15 cellular contexts compared by ENCODE assay signal in genomic region chr4:82864336-82865001, GRCh38. TPM values are rescaled to one million over a fixed set of nuclear protein-coding genes. Genes with fewer than 3 reads are reported as not detected.
DNase-seq lines count a peak whose midpoint lies in the region; ATAC-seq, FAIRE-seq and TF ChIP-seq lines count a peak whose summit lies in the region.
"Had no signal": no experiment of that assay in that cellular context is flagged by ENCODE, and none has a peak within 500 bp of the region (broad histone marks: within the 10 kb centered on the region; RNA-seq: fewer than 3 reads in every experiment).

No MANE protein-coding gene starts in this region.

- DNase-seq in activated CD4-positive, alpha-beta T cell treated with anti-CD3 and anti-CD28 coated beads, Interleukin-2, amount 10 ng/mL, durations not matched to agents 24 days and 14 days = peak; percentile 79
- no peak for DNase-seq in activated CD4-positive, alpha-beta T cell treated with anti-CD3 and anti-CD28 coated beads, Interleukin-2, amount 50 U/mL, for 4 hours
- DNase-seq in PC-9 = no peak
- DNase-seq in astrocyte (ENCODE audit: low read depth) = no peak
- DNase-seq in osteocyte (ENCODE audit: extremely low spot score, unreplicated experiment) = no peak
- no peak for DNase-seq in cerebellar nuclear complex (lab: John Stamatoyannopoulos, UW)
- DNase-seq in DMS79 treated with DMSO at 0.1 percent for 48 hours (lab: John Stamatoyannopoulos, UW) = no peak
- DNase-seq: head of caudate nucleus, NCI-H1417, NCI-H446 treated with DMSO at 0.1 percent for 48 hours, T1000, thyroid gland had no signal

- H3K27me3 ChIP-seq in PC-9 (ENCODE audit: insufficient read depth, low read depth) (no peaks in the 10 kb centered on the region), astrocyte (ENCODE audit: insufficient read depth, low read length) (no peaks in the 10 kb centered on the region)
- H3K27me3 ChIP-seq: thyroid gland had no signal

- H4K20me1 ChIP-seq in PC-9 (ENCODE audit: insufficient read depth) = 0 out of 2 replicates have a peak, but pooled peaks cover 3% of the 10 kb centered on the region
- peaks cover 67% of the 10 kb centered on the region for H4K20me1 ChIP-seq in astrocyte (ENCODE audit: insufficient read depth, low read length)

- BruUV-seq in PC-9 (replicated peaks; lab: Mats Ljungman, UMichigan) = no TSS peak

- peak overlapping the region; percentile 98 for H3K27ac Mint-ChIP-seq in activated CD4-positive, alpha-beta T cell treated with anti-CD3 and anti-CD28 coated beads, Interleukin-2, amount 10 ng/mL, durations not matched to agents 24 days and 14 days
- H3K27ac Mint-ChIP-seq in astrocyte (ENCODE audit: unreplicated experiment) (peak overlapping the region; percentile 6), osteocyte (ENCODE audit: unreplicated experiment) (peak overlapping the region; percentile 80)
- H3K27ac Mint-ChIP-seq: nephron had no signal

- no peak for ATAC-seq in esophagus mucosa

- POLR2A ChIA-PET in PC-9 (lab: Charles Lee; ENCODE audit: unreplicated experiment) = no interaction called here

- H3K79me2 ChIP-seq in PC-9 (ENCODE audit: low read depth) = no peaks in the 10 kb centered on the region
- H3K79me2 ChIP-seq in astrocyte (ENCODE audit: insufficient read depth, low read length) = peaks cover 76% of the 10 kb centered on the region

- CTCF ChIA-PET in PC-9 (lab: Charles Lee) = no interaction called here

- H3K4me1 ChIP-seq in PC-9 (replicated peaks; ENCODE audit: insufficient read depth) (peaks cover 5% of the 10 kb centered on the region; the same call in 1 of the 2 replicates), astrocyte (ENCODE audit: insufficient read depth, low read length) (peaks cover 20% of the 10 kb centered on the region)

- H3K4me2 ChIP-seq in PC-9 (no peak overlapping the region), astrocyte (ENCODE audit: low read length) (no peak overlapping the region)

- FAIRE-seq in astrocyte (lab: Jason Lieb, UNC) = no peak
- FAIRE-seq: RCC 7860 had no signal

- H3K9me3 ChIP-seq in PC-9 (ENCODE audit: insufficient read depth, low read depth) (no peaks in the 10 kb centered on the region), astrocyte (ENCODE audit: insufficient read depth, low read depth, low read length) (no peaks in the 10 kb centered on the region)
- H3K9me3 ChIP-seq: thyroid gland had no signal

- H3K27me3 Mint-ChIP-seq in activated CD4-positive, alpha-beta T cell treated with anti-CD3 and anti-CD28 coated beads, Interleukin-2, amount 10 ng/mL, durations not matched to agents 24 days and 14 days = no peaks in the 10 kb centered on the region
- H3K27me3 Mint-ChIP-seq in astrocyte (ENCODE audit: low read depth, unreplicated experiment) (no peaks in the 10 kb centered on the region), osteocyte (ENCODE audit: unreplicated experiment) (no peaks in the 10 kb centered on the region)

- H3K9ac ChIP-seq in astrocyte (ENCODE audit: low read length) = peak overlapping the region; percentile 44

- no peak overlapping the region for H2AFZ ChIP-seq in PC-9
- H2AFZ ChIP-seq in astrocyte (ENCODE audit: low read depth, low read length) = no peak overlapping the region

- peak overlapping the region; percentile 81 for H3K4me3 Mint-ChIP-seq in activated CD4-positive, alpha-beta T cell treated with anti-CD3 and anti-CD28 coated beads, Interleukin-2, amount 10 ng/mL, durations not matched to agents 24 days and 14 days
- H3K4me3 Mint-ChIP-seq in astrocyte (ENCODE audit: unreplicated experiment) (no peak overlapping the region), osteocyte (ENCODE audit: unreplicated experiment) (no peak overlapping the region)
- H3K4me3 Mint-ChIP-seq: nephron had no signal

- H3K9me2 ChIP-seq in PC-9 (ENCODE audit: insufficient read depth) = no peaks in the 10 kb centered on the region

- H3K36me3 Mint-ChIP-seq in activated CD4-positive, alpha-beta T cell treated with anti-CD3 and anti-CD28 coated beads, Interleukin-2, amount 10 ng/mL, durations not matched to agents 24 days and 14 days (ENCODE audit: low read depth) = peaks cover 60% of the 10 kb centered on the region
- H3K36me3 Mint-ChIP-seq in astrocyte (ENCODE audit: low read depth, unreplicated experiment) (peaks cover 20% of the 10 kb centered on the region), osteocyte (ENCODE audit: unreplicated experiment) (peaks cover 44% of the 10 kb centered on the region)

- H3K27ac ChIP-seq in PC-9 (0 out of 2 replicates have a peak overlapping the region, but pooled peaks have one; percentile 56), astrocyte (ENCODE audit: low read depth, low read length) (peak overlapping the region; percentile 73)
- H3K27ac ChIP-seq: thyroid gland had no signal

- TF ChIP-seq CTCF in PC-9 (conservative IDR thresholded peaks at IDR 0.05) (no peak), astrocyte (IDR thresholded peaks at IDR 0.05; ENCODE audit: insufficient read depth, low read depth, low read length) (no peak), osteocyte (IDR thresholded peaks at IDR 0.05) (no peak)

- H3K36me3 ChIP-seq in PC-9 (ENCODE audit: low read depth) = peaks cover 30% of the 10 kb centered on the region
- peaks cover 68% of the 10 kb centered on the region for H3K36me3 ChIP-seq in astrocyte (ENCODE audit: insufficient read depth, low read length)

- H3K4me1 Mint-ChIP-seq in activated CD4-positive, alpha-beta T cell treated with anti-CD3 and anti-CD28 coated beads, Interleukin-2, amount 10 ng/mL, durations not matched to agents 24 days and 14 days = peaks cover 34% of the 10 kb centered on the region
- H3K4me1 Mint-ChIP-seq in astrocyte (ENCODE audit: low read depth, unreplicated experiment) (peaks cover 18% of the 10 kb centered on the region), osteocyte (ENCODE audit: unreplicated experiment) (peaks cover 19% of the 10 kb centered on the region)
- H3K4me1 Mint-ChIP-seq: nephron had no signal

- intact Hi-C loops in activated CD4-positive, alpha-beta T cell treated with anti-CD3 and anti-CD28 coated beads, Interleukin-2, amount 10 ng/mL, durations not matched to agents 24 days and 14 days (cut with micrococcal nuclease) = loop anchor here (1.0 kb wide), 4 partner anchors 27 to 148 kb away; partner anchors contain the start of genes SEC31A and THAP9
- intact Hi-C loops in PC-9 (cut with micrococcal nuclease; ENCODE audit: unreplicated experiment) = loop anchor here (2.0 kb wide), 1 partner anchor 34 kb away; no protein-coding TSS in a partner anchor

- peaks cover 3% of the 10 kb centered on the region; the same call in 1 of the 2 replicates for H3F3A ChIP-seq in PC-9 (ENCODE audit: insufficient read depth, low read depth)

- H3K4me3 ChIP-seq in PC-9 = no peak overlapping the region
- no peak overlapping the region for H3K4me3 ChIP-seq in astrocyte (ENCODE audit: insufficient read depth, low read depth, low read length)
- H3K4me3 ChIP-seq: thyroid gland had no signal

- peaks cover 4% of the 10 kb centered on the region for H3K9me3 Mint-ChIP-seq in activated CD4-positive, alpha-beta T cell treated with anti-CD3 and anti-CD28 coated beads, Interleukin-2, amount 10 ng/mL, durations not matched to agents 24 days and 14 days
- H3K9me3 Mint-ChIP-seq in astrocyte (ENCODE audit: unreplicated experiment) (no peaks in the 10 kb centered on the region), osteocyte (ENCODE audit: unreplicated experiment) (no peaks in the 10 kb centered on the region)
- H3K9me3 Mint-ChIP-seq: nephron had no signal

RNA-seq across cellular contexts. Expression of gene SEC31A, which starts 26.5 kb away (rescaled TPM):
- 122 and 125 TPM in 2 replicates for total RNA-seq in activated CD4-positive, alpha-beta T cell treated with anti-CD3 and anti-CD28 coated beads, Interleukin-2, amount 10 ng/mL, durations not matched to agents 24 days and 14 days
- total RNA-seq in PC-9 (2021) (69.0 and 95.5 TPM in 2 replicates), astrocyte (471 and 483 TPM in 2 replicates), osteocyte (360 and 377 TPM in 2 replicates), esophagus mucosa (122 TPM)

RNA-seq across cellular contexts. Expression of gene THAP9, which starts 36.1 kb away (rescaled TPM):
- total RNA-seq in activated CD4-positive, alpha-beta T cell treated with anti-CD3 and anti-CD28 coated beads, Interleukin-2, amount 10 ng/mL, durations not matched to agents 24 days and 14 days = 1.7 and 3.7 TPM in 2 replicates
- 3.4 and 3.5 TPM in 2 replicates for total RNA-seq in PC-9 (2021)
- 2.8 and 3.3 TPM in 2 replicates for total RNA-seq in astrocyte
- total RNA-seq in osteocyte = 4.9 and 6.2 TPM in 2 replicates
- total RNA-seq in esophagus mucosa = 2.4 TPM

Comparison
In these comparisons a context has a peak if more than half of its experiments do, and no peak if none do; other contexts are left out.
1. H3K27ac Mint-ChIP-seq: peak in every context shown above with its lines; median percentile 98 in activated CD4-positive, alpha-beta T cell treated with anti-CD3 and anti-CD28 coated beads, Interleukin-2, amount 10 ng/mL, durations not matched to agents 24 days and 14 days; 80 in osteocyte; 6 in astrocyte.